ENCODE assay signal across 27 cellular contexts in the genomic region with DNA sequence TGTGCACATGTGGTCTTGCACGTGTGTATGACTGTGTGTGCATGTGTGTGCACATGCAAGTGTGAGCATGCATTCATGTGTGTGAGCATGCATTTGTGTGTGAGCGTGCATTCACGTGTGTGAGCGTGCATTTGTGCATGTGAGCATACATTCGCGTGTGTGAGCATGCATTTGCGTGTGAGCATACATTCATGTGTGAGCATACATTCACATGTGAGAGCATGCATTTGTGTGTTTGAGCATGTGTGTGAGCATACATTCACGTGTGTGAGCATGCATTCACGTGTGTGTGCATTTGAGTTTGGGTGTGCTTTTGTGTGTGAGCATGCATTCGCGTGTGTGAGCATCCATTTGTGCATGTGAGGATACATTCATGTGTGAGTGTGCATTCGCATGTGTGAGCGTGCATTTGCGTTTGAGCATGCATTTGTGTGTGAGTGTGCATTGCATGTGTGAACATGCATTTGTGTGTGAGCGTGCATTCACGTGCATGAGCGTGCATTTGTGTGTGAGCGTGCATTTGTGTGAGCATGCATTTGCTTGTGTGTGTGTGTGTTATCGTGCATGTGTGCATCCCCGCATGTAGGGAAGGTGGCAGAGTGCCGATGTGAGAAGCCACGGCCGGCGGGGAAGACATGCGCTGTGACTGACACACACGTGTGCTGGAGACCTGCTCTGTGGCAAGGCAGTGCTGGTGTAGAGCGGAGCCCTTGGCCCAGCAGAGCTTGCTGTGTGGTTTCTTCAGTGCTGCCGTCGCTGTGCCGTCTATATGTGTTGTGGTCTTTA. TPM values are rescaled to one million over a fixed set of nuclear protein-coding genes. Genes with fewer than 3 reads are reported as not detected.
A peak's percentile ranks its signal among the peaks of the same experiment; 100 is the strongest.
DNase-seq lines count a peak whose midpoint lies in the region; ATAC-seq, FAIRE-seq and TF ChIP-seq lines count a peak whose summit lies in the region.
"Had no signal": no experiment of that assay in that cellular context is flagged by ENCODE, and none has a peak within 500 bp of the region (broad histone marks: within the 10 kb centered on the region; RNA-seq: fewer than 3 reads in every experiment).

No MANE protein-coding gene starts in this region.

- H3K4me1 ChIP-seq in right atrium auricular region, result no peaks in the 10 kb centered on the region
- H3K4me1 ChIP-seq: right lobe of liver had no signal

- peak overlapping the region; percentile 13 for H3K4me3 Mint-ChIP-seq in glutamatergic neuron (ENCODE audit: unreplicated experiment)
- H3K4me3 Mint-ChIP-seq: memory B cell had no signal

- H3K9me3 Mint-ChIP-seq in glutamatergic neuron (ENCODE audit: unreplicated experiment), result peaks cover 5% of the 10 kb centered on the region
- H3K9me3 Mint-ChIP-seq: memory B cell had no signal

- H3K4me3 ChIP-seq in right atrium auricular region, result no peak overlapping the region
- H3K4me3 ChIP-seq: BLaER1 treated with 17β-estradiol and CSF1 and Interleukin-3, amounts not matched to agents 10 nM and 100 nM; cardiac muscle cell; ovary; right lobe of liver; thyroid gland had no signal

- peaks cover 7% of the 10 kb centered on the region for H3K4me1 Mint-ChIP-seq in glutamatergic neuron (ENCODE audit: low read depth, unreplicated experiment)

- FAIRE-seq in HTR-8/SVneo (lab: Jason Lieb, UNC), result peak; percentile 99
- FAIRE-seq: D721Med had no signal

- no peaks in the 10 kb centered on the region for H3K9me3 ChIP-seq in right atrium auricular region
- H3K9me3 ChIP-seq: ovary, right lobe of liver, thyroid gland had no signal

- intact Hi-C loops in Right ventricle myocardium superior (cut with DNase I), result no loop called here
- intact Hi-C loops in posterior vena cava (cut with DNase I), result no loop called here

- peak; percentile 28 for DNase-seq in Right ventricle myocardium superior
- DNase-seq in right atrium auricular region (ENCODE audit: low spot score), result no peak
- no peak for DNase-seq in HTR-8/SVneo (ENCODE audit: insufficient read length, low spot score)
- DNase-seq in glutamatergic neuron, result no peak
- peak; percentile 53 for DNase-seq in posterior vena cava (ENCODE audit: low spot score)
- no peak for DNase-seq in SK-N-DZ (ENCODE audit: low spot score)
- no peak for DNase-seq in caudate nucleus (lab: John Stamatoyannopoulos, UW)
- DNase-seq: ACHN; activated CD8-positive, alpha-beta memory T cell treated with anti-CD3 and anti-CD28 coated beads, Interleukin-2, amount 50 U/mL, for 4 hours; activated gamma-delta T cell treated with Interleukin-2 at 50 U/mL for 16 hours; amniotic stem cell; KG1; NCI-H1436; NCI-H446 treated with DMSO at 0.1 percent for 48 hours; OCI-M1; ovary; SHP77; stimulated activated naive CD8-positive, alpha-beta T cell treated with anti-CD3 and anti-CD28 coated beads, Interleukin-15, Interleukin-2, amounts not matched to agents 100 U/mL and 50 U/mL, for 24 hours; T-helper 9 cell; thyroid gland; WERI-Rb-1 had no signal

- H3K27me3 Mint-ChIP-seq in glutamatergic neuron (ENCODE audit: unreplicated experiment), result peaks cover 12% of the 10 kb centered on the region
- H3K27me3 Mint-ChIP-seq: memory B cell had no signal

- TF ChIP-seq CTCF in right atrium auricular region (IDR thresholded peaks at IDR 0.05), result no peak
- TF ChIP-seq CTCF in glutamatergic neuron (IDR thresholded peaks at IDR 0.05; ENCODE audit: partially characterized antibody, unreplicated experiment), result no peak

- ATAC-seq in Right ventricle myocardium superior (ENCODE audit: poor library complexity) (no peak), HG02588 (IDR thresholded peaks at IDR 0.05; ENCODE audit: unreplicated experiment) (no peak)
- ATAC-seq: stimulated activated naive CD8-positive, alpha-beta T cell treated with anti-CD3 and anti-CD28 coated beads, Interleukin-15, Interleukin-2, amounts not matched to agents 100 U/mL and 50 U/mL, for 24 hours had no signal

- H3K36me3 ChIP-seq in right atrium auricular region, result no peaks in the 10 kb centered on the region
- H3K36me3 ChIP-seq: cardiac muscle cell, ovary, right lobe of liver, thyroid gland, WERI-Rb-1 had no signal

- no peaks in the 10 kb centered on the region for H3K36me3 Mint-ChIP-seq in glutamatergic neuron (ENCODE audit: unreplicated experiment)

- H3K27ac Mint-ChIP-seq in glutamatergic neuron (ENCODE audit: unreplicated experiment), result no peak overlapping the region
- H3K27ac Mint-ChIP-seq: memory B cell had no signal

- H3K27ac ChIP-seq in right atrium auricular region, result no peak overlapping the region
- no peak overlapping the region for H3K27ac ChIP-seq in caudate nucleus (ENCODE audit: low read depth, low read length)
- H3K27ac ChIP-seq: cardiac muscle cell, ovary, right lobe of liver, thyroid gland, WERI-Rb-1 had no signal

- no peaks in the 10 kb centered on the region for H3K27me3 ChIP-seq in right atrium auricular region
- H3K27me3 ChIP-seq: BLaER1 treated with 17β-estradiol and CSF1 and Interleukin-3, amounts not matched to agents 10 nM and 100 nM; cardiac muscle cell; ovary; right lobe of liver; thyroid gland had no signal

RNA-seq across cellular contexts. Expression of a gene that starts 18.2 kb away (rescaled TPM):
- total RNA-seq in Right ventricle myocardium superior (23.8 TPM), right atrium auricular region (10 to 100 TPM; 16.7 to 63.6 TPM), glutamatergic neuron (ENCODE audit: unreplicated experiment) (0.91 TPM), posterior vena cava (100 to 1,000 TPM in 1 of 2 donors, 10 to 100 TPM in 1; 47.9 to 122 TPM)
- polyA plus RNA-seq in SK-N-DZ (2014; cell fraction: cytosol; rRNA removed), result 0.07 TPM in 1 of 2 replicates, not detected in the other
- polyA plus RNA-seq in SK-N-DZ (2014; cell fraction: nucleus; rRNA removed), result 0.13 TPM in 1 of 2 replicates, not detected in the other

RNA-seq across cellular contexts. Expression of a gene that starts 29.0 kb away (rescaled TPM):
- total RNA-seq in Right ventricle myocardium superior (133 TPM), right atrium auricular region (100 to 1,000 TPM; 284 to 303 TPM), glutamatergic neuron (ENCODE audit: unreplicated experiment) (249 TPM), posterior vena cava (100 to 1,000 TPM; 202 to 246 TPM)
- polyA plus RNA-seq in SK-N-DZ (2014; cell fraction: cytosol; rRNA removed), result 183 and 199 TPM in 2 replicates
- polyA plus RNA-seq in SK-N-DZ (2014; cell fraction: nucleus; rRNA removed), result 130 and 133 TPM in 2 replicates

RNA-seq across cellular contexts. Expression of a gene that starts 37.4 kb away (rescaled TPM):
- total RNA-seq in Right ventricle myocardium superior (77.4 TPM), right atrium auricular region (10 to 100 TPM; 15.9 to 18.8 TPM), glutamatergic neuron (ENCODE audit: unreplicated experiment) (30.7 TPM), posterior vena cava (10 to 100 TPM; 25.8 to 31.6 TPM)
- polyA plus RNA-seq in SK-N-DZ (2014; cell fraction: cytosol; rRNA removed), result 17.1 and 23.9 TPM in 2 replicates
- polyA plus RNA-seq in SK-N-DZ (2014; cell fraction: nucleus; rRNA removed), result 12.7 and 14.2 TPM in 2 replicates

Comparison
In these comparisons a context has a peak if more than half of its experiments do, and no peak if none do; other contexts are left out.
1. DNase-seq: peak in Right ventricle myocardium superior (single experiment) and posterior vena cava (single experiment); none in right atrium auricular region (single experiment), HTR-8/SVneo (single experiment), glutamatergic neuron (single experiment), SK-N-DZ (single experiment) and caudate nucleus (0 of 61).